ENCODE assay signal across 13 cellular contexts in genomic region chr1:24505816-24506215, GRCh38. TPM values are rescaled to one million over a fixed set of nuclear protein-coding genes. Genes with fewer than 3 reads are reported as not detected.
DNase-seq lines count a peak whose midpoint lies in the region; ATAC-seq and TF ChIP-seq lines count a peak whose summit lies in the region.
"Had no signal": no experiment of that assay in that cellular context is flagged by ENCODE, and none has a peak within 500 bp of the region (broad histone marks: within the 10 kb centered on the region; RNA-seq: fewer than 3 reads in every experiment).

No MANE protein-coding gene starts in this region.

- TF ChIP-seq CTCF in omental fat pad (IDR thresholded peaks at IDR 0.05), result no peak

- peaks cover 77% of the 10 kb centered on the region for H3K4me1 Mint-ChIP-seq in activated naive CD8-positive, alpha-beta T cell (ENCODE audit: low read depth)
- H3K4me1 Mint-ChIP-seq in naive thymus-derived CD8-positive, alpha-beta T cell, result peaks cover 45 to 73% (median 66%) of the 10 kb centered on the region in 4 donors

- H3K27me3 Mint-ChIP-seq in activated naive CD8-positive, alpha-beta T cell, result no peaks in the 10 kb centered on the region
- peaks cover 0 to 4% (median 0%) of the 10 kb centered on the region in 5 donors for H3K27me3 Mint-ChIP-seq in naive thymus-derived CD8-positive, alpha-beta T cell

- peak overlapping the region; percentile 84 for H3K4me3 Mint-ChIP-seq in activated naive CD8-positive, alpha-beta T cell
- peak overlapping the region; percentile 73 to 99 (median 86) for H3K4me3 Mint-ChIP-seq in naive thymus-derived CD8-positive, alpha-beta T cell

- DNase-seq in DMS 273 (lab: John Stamatoyannopoulos, UW; ENCODE audit: unreplicated experiment) (peak; percentile 52), NCI-H1694 (lab: John Stamatoyannopoulos, UW) (peak; percentile 63), omental fat pad (ENCODE audit: low spot score) (no peak)
- no peak for DNase-seq in naive thymus-derived CD8-positive, alpha-beta T cell
- DNase-seq: cortex of kidney, mucosa of descending colon, ovary, SIG-M5 had no signal

- H3K36me3 Mint-ChIP-seq in activated naive CD8-positive, alpha-beta T cell, result peaks cover 9% of the 10 kb centered on the region
- H3K36me3 Mint-ChIP-seq in naive thymus-derived CD8-positive, alpha-beta T cell, result peaks cover 22 to 37% (median 35%) of the 10 kb centered on the region in 3 donors

- no peak for ATAC-seq in naive thymus-derived CD8-positive, alpha-beta T cell
- no peak for ATAC-seq in omental fat pad (ENCODE audit: low FRiP score)
- no peak for ATAC-seq in GM21360 (IDR thresholded peaks at IDR 0.05; ENCODE audit: unreplicated experiment)
- no peak for ATAC-seq in HG02610 (IDR thresholded peaks at IDR 0.05; ENCODE audit: unreplicated experiment)
- no peak for ATAC-seq in HG03439 (IDR thresholded peaks at IDR 0.05; ENCODE audit: unreplicated experiment)
- ATAC-seq: esophagus mucosa, mucosa of descending colon had no signal

- H3K9me3 Mint-ChIP-seq in activated naive CD8-positive, alpha-beta T cell (ENCODE audit: low read depth), result no peaks in the 10 kb centered on the region
- H3K9me3 Mint-ChIP-seq in naive thymus-derived CD8-positive, alpha-beta T cell, result no peaks in the 10 kb centered on the region

- POLR2A ChIA-PET in naive thymus-derived CD8-positive, alpha-beta T cell (lab: Charles Lee), result interaction anchor here (0.7 to 20.4 kb wide), 12 partner anchors 10 to 938 kb away, joined by 3 to 930 read pairs (median 6); partner anchors contain the start of genes NIPAL3 and STPG1

- H3K27ac Mint-ChIP-seq in activated naive CD8-positive, alpha-beta T cell, result peak overlapping the region; percentile 94
- H3K27ac Mint-ChIP-seq in naive thymus-derived CD8-positive, alpha-beta T cell, result peak overlapping the region; percentile 93 to 100 (median 98)

RNA-seq across cellular contexts. Expression of gene RCAN3, which starts 3.2 kb away (rescaled TPM):
- 100 to 1,000 TPM; 212 to 217 TPM for total RNA-seq in naive thymus-derived CD8-positive, alpha-beta T cell
- polyA plus RNA-seq in naive thymus-derived CD8-positive, alpha-beta T cell, result 100 to 1,000 TPM; 103 to 152 (median 150) TPM
- 10 to 100 TPM in 1 of 4 donors, 1 to 10 TPM in 3; 2.9 to 10.1 (median 4.1) TPM for total RNA-seq in omental fat pad

RNA-seq across cellular contexts. Expression of gene NCMAP, which starts 50.1 kb away (rescaled TPM):
- under 1 TPM in 1 of 2 experiments, not detected in 1; 0.21 TPM for total RNA-seq in naive thymus-derived CD8-positive, alpha-beta T cell
- under 1 TPM in 2 of 3 donors, not detected in 1; 0.03 to 0.09 TPM for polyA plus RNA-seq in naive thymus-derived CD8-positive, alpha-beta T cell
- under 1 TPM in 1 of 4 donors, not detected in 3; 0.16 TPM for total RNA-seq in omental fat pad

Comparison
In these comparisons a context has a peak if more than half of its experiments do, and no peak if none do; other contexts are left out.
1. DNase-seq: peak in DMS 273 (single experiment) and NCI-H1694 (single experiment); none in naive thymus-derived CD8-positive, alpha-beta T cell (0 of 10) and omental fat pad (single experiment).
2. RNA of gene RCAN3, which starts 3.2 kb away (total RNA-seq): 212 to 217 TPM in naive thymus-derived CD8-positive, alpha-beta T cell; 2.9 to 10.1 TPM in omental fat pad; every median in the first group is over 10 times any median in the second.